Comparison of ENCODE assay signal across 15 cellular contexts in the genomic region with DNA sequence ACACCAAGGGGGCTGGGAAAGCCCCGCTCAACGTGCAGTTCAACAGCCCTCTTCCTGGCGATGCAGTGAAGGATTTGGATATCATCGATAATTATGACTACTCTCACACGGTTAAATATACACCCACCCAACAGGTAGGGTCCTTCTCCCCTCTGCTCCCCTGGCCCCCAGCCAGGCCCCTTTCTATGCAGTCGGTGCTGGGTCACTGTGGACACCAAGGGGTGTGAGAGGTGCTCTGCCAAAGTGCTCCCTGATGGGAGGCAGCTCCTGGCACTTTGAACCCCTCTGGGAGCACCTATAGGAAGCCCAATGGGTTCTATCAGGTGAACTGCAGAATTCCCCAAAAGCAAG.
DNase-seq lines count a peak whose midpoint lies in the region; ATAC-seq and TF ChIP-seq lines count a peak whose summit lies in the region.
"Had no signal": no experiment of that assay in that cellular context is flagged by ENCODE, and none has a peak within 500 bp of the region (broad histone marks: within the 10 kb centered on the region; RNA-seq: fewer than 3 reads in every experiment).

No MANE protein-coding gene starts in this region.

- peaks cover 5% of the 10 kb centered on the region for H3K4me1 Mint-ChIP-seq in MCF 10A (ENCODE audit: insufficient read depth, unreplicated experiment)
- peaks cover 42% of the 10 kb centered on the region for H3K4me1 Mint-ChIP-seq in central memory CD8-positive, alpha-beta T cell
- peaks cover 6% of the 10 kb centered on the region for H3K4me1 Mint-ChIP-seq in nephron
- H3K4me1 Mint-ChIP-seq: CD14-positive monocyte had no signal

- in situ Hi-C loops in mammary epithelial cell (cut with MboI; ENCODE audit: low sequenced_read_pairs in 2 of 2) = no loop called here

- H3K27ac ChIP-seq in mammary epithelial cell (ENCODE audit: insufficient read depth, low read depth, low read length) = no peak overlapping the region
- peak overlapping the region; percentile 51 for H3K27ac ChIP-seq in upper lobe of right lung
- H3K27ac ChIP-seq: ascending aorta, gastrocnemius medialis had no signal

- TF ChIP-seq CTCF in MCF 10A (IDR thresholded peaks at IDR 0.05; ENCODE audit: unreplicated experiment) (no peak), mammary epithelial cell (conservative IDR thresholded peaks at IDR 0.05 in 1 of 2, IDR thresholded peaks at IDR 0.05 in 1 of 2; ENCODE audit: extremely low read depth in 1 of 2, insufficient read depth in 1 of 2, low read depth in 1 of 2, low read length in 2 of 2) (no peak), nephron (IDR thresholded peaks at IDR 0.05; ENCODE audit: unreplicated experiment in 3 of 3) (no peak), upper lobe of right lung (IDR thresholded peaks at IDR 0.05) (no peak)

- H3K27me3 Mint-ChIP-seq in MCF 10A (ENCODE audit: insufficient read depth, unreplicated experiment) = no peaks in the 10 kb centered on the region
- no peaks in the 10 kb centered on the region for H3K27me3 Mint-ChIP-seq in central memory CD8-positive, alpha-beta T cell
- no peaks in the 10 kb centered on the region for H3K27me3 Mint-ChIP-seq in nephron (ENCODE audit: low read depth)

- H3K4me3 ChIP-seq in mammary epithelial cell (replicated peaks in 1 of 3; ENCODE audit: insufficient read depth in 1 of 3, low read depth in 2 of 3, low read length in 3 of 3) (no peak overlapping the region), upper lobe of right lung (no peak overlapping the region)
- H3K4me3 ChIP-seq: A549, ascending aorta, gastrocnemius medialis had no signal

- no peaks in the 10 kb centered on the region for H4K20me1 ChIP-seq in mammary epithelial cell (ENCODE audit: insufficient read depth, low read length)

- peaks cover 10% of the 10 kb centered on the region for H3K4me1 ChIP-seq in mammary epithelial cell (ENCODE audit: insufficient read depth, low read length)
- peaks cover 7% of the 10 kb centered on the region for H3K4me1 ChIP-seq in upper lobe of right lung

- intact Hi-C loops in MCF 10A (cut with micrococcal nuclease) = no loop called here
- intact Hi-C loops in mammary epithelial cell (cut with micrococcal nuclease) = no loop called here
- intact Hi-C loops in upper lobe of right lung (cut with DNase I) = no loop called here

- peaks cover 87% of the 10 kb centered on the region for H3K79me2 ChIP-seq in mammary epithelial cell (ENCODE audit: insufficient read depth, low read length)

- POLR2A ChIA-PET in MCF 10A (lab: Yijun Ruan, JAX) = interaction anchor here (1.1 kb wide), 1 partner anchor 103 kb away, joined by 4 read pairs; no protein-coding TSS in a partner anchor

- H3K4me3 Mint-ChIP-seq in MCF 10A (ENCODE audit: unreplicated experiment) (no peak overlapping the region), nephron (no peak overlapping the region)
- H3K4me3 Mint-ChIP-seq in central memory CD8-positive, alpha-beta T cell = peak overlapping the region; percentile 29
- H3K4me3 Mint-ChIP-seq: CD14-positive monocyte had no signal

- H3K27ac Mint-ChIP-seq in MCF 10A (ENCODE audit: low read depth, unreplicated experiment) (peak overlapping the region; percentile 49), nephron (peak overlapping the region in 2 of 3 experiments; percentile 15 to 86)
- H3K27ac Mint-ChIP-seq in central memory CD8-positive, alpha-beta T cell (ENCODE audit: low read depth) = peak overlapping the region; percentile 30

- 55% methylated on average over 3 of the region's 6 CpGs for WGBS in mammary epithelial cell (ENCODE audit: low coverage, missing lambda C conversion rate)

- H3K27me3 ChIP-seq in mammary epithelial cell (ENCODE audit: insufficient read depth, low read length) = no peaks in the 10 kb centered on the region
- no peaks in the 10 kb centered on the region for H3K27me3 ChIP-seq in upper lobe of right lung
- H3K27me3 ChIP-seq: ascending aorta, gastrocnemius medialis had no signal

- CTCF ChIA-PET in MCF 10A (lab: Yijun Ruan, JAX) = interaction anchor here (0.7 to 1.3 kb wide), 3 partner anchors 11 to 162 kb away, joined by 3 to 6 read pairs (median 3); no protein-coding TSS in a partner anchor
- CTCF ChIA-PET in mammary epithelial cell (lab: Charles Lee; ENCODE audit: low non-redundant PET) = no interaction called here

- H3K9me3 ChIP-seq in mammary epithelial cell (replicated peaks; ENCODE audit: insufficient read depth, low read length) (no peaks in the 10 kb centered on the region), upper lobe of right lung (no peaks in the 10 kb centered on the region)
- H3K9me3 ChIP-seq: A549, ascending aorta, gastrocnemius medialis had no signal

- no peak overlapping the region for H3K4me2 ChIP-seq in mammary epithelial cell (ENCODE audit: insufficient read depth, low read depth, low read length)
- H3K4me2 ChIP-seq: A549 had no signal

- BruUV-seq in MCF 10A (replicated peaks; lab: Mats Ljungman, UMichigan) (no TSS peak), mammary epithelial cell (replicated peaks; lab: Mats Ljungman, UMichigan) (no TSS peak)

- H3K36me3 ChIP-seq in mammary epithelial cell (ENCODE audit: insufficient read depth, low read length) (peaks cover 84% of the 10 kb centered on the region), upper lobe of right lung (peaks cover 50% of the 10 kb centered on the region)
- H3K36me3 ChIP-seq: gastrocnemius medialis had no signal

- DNase-seq in MCF 10A (ENCODE audit: unreplicated experiment) (no peak), mammary epithelial cell (no peak), upper lobe of right lung (no peak), HCEC 1CT (no peak), AG20443 (ENCODE audit: low spot score) (no peak)
- no peak for DNase-seq in central memory CD8-positive, alpha-beta T cell (ENCODE audit: low spot score in 2 of 2)
- DNase-seq: gastrocnemius medialis, NCI-H1694 treated with DMSO at 0.1 percent for 48 hours, NCI-H446, Right ventricle myocardium superior had no signal

- H3K9me3 Mint-ChIP-seq in MCF 10A (ENCODE audit: unreplicated experiment) (no peaks in the 10 kb centered on the region), nephron (no peaks in the 10 kb centered on the region)
- H3K9me3 Mint-ChIP-seq in central memory CD8-positive, alpha-beta T cell = no peaks in the 10 kb centered on the region
- H3K9me3 Mint-ChIP-seq: CD14-positive monocyte had no signal

- dilution Hi-C loops in mammary epithelial cell (cut with HindIII; ENCODE audit: low sequenced_read_pairs) = no loop called here

- no peak overlapping the region for H3K9ac ChIP-seq in mammary epithelial cell (ENCODE audit: insufficient read depth, low read length)

- ATAC-seq in central memory CD8-positive, alpha-beta T cell (replicated peaks; ENCODE audit: extremely low read depth, poor library complexity, severe bottlenecking) = no peak
- no peak for ATAC-seq in upper lobe of right lung
- no peak for ATAC-seq in HG03175 (IDR thresholded peaks at IDR 0.05; ENCODE audit: unreplicated experiment)
- ATAC-seq: A549, gastrocnemius medialis had no signal

- peaks cover 94% of the 10 kb centered on the region for H3K36me3 Mint-ChIP-seq in MCF 10A (ENCODE audit: insufficient read depth, unreplicated experiment)
- H3K36me3 Mint-ChIP-seq in central memory CD8-positive, alpha-beta T cell (ENCODE audit: insufficient read depth) = peaks cover 16% of the 10 kb centered on the region
- H3K36me3 Mint-ChIP-seq in nephron (ENCODE audit: low read depth) = peaks cover 87% of the 10 kb centered on the region

- H2AFZ ChIP-seq in mammary epithelial cell (ENCODE audit: low read depth, low read length) = no peak overlapping the region
